Comparison of ENCODE assay signal across 9 cellular contexts in genomic region chr19:27974082-27974513, GRCh38.
DNase-seq lines count a peak whose midpoint lies in the region; ATAC-seq and TF ChIP-seq lines count a peak whose summit lies in the region.
"Had no signal": no experiment of that assay in that cellular context is flagged by ENCODE, and none has a peak within 500 bp of the region (broad histone marks: within the 10 kb centered on the region; RNA-seq: fewer than 3 reads in every experiment).

No MANE protein-coding gene starts in this region.

- no peak overlapping the region for H3K27ac ChIP-seq in MM.1S (ENCODE audit: low read length)
- no peak overlapping the region for H3K27ac ChIP-seq in lower lobe of right lung
- H3K27ac ChIP-seq: SK-N-MC had no signal

- H3K4me2 ChIP-seq in MM.1S (ENCODE audit: low read depth, low read length), result no peak overlapping the region

- DNase-seq in GM06990 (ENCODE audit: extremely low read depth, insufficient read length), result peak; percentile 18
- peak; percentile 62 for DNase-seq in MM.1S
- peak; percentile 24 for DNase-seq in astrocyte of the spinal cord (ENCODE audit: low read depth, low spot score)
- no peak for DNase-seq in lower lobe of right lung
- no peak for DNase-seq in stimulated activated CD4-positive, alpha-beta T cell treated with anti-CD3 and anti-CD28 coated beads, Interleukin-12 subunit alpha, Interleukin-12 subunit beta, amount 100 ng/mL, for 4 hours
- DNase-seq in 8988T, result no peak

- H3K36me3 ChIP-seq in GM06990 (ENCODE audit: control insufficient read depth, insufficient read depth, low read length), result no peaks in the 10 kb centered on the region
- no peaks in the 10 kb centered on the region for H3K36me3 ChIP-seq in MM.1S (replicated peaks; ENCODE audit: insufficient read depth, low read length)
- H3K36me3 ChIP-seq in lower lobe of right lung, result no peaks in the 10 kb centered on the region

- no peaks in the 10 kb centered on the region for H3F3A ChIP-seq in MM.1S (ENCODE audit: insufficient read depth, low read length)

- TF ChIP-seq CTCF in GM06990 (IDR thresholded peaks at IDR 0.05; ENCODE audit: insufficient read depth, low read length, poor library complexity, severe bottlenecking) (peak; percentile 87), MM.1S (IDR thresholded peaks at IDR 0.05; ENCODE audit: low read length) (peak; percentile 84), astrocyte of the spinal cord (IDR thresholded peaks at IDR 0.05; ENCODE audit: low read depth, low read length) (peak; percentile 65), lower lobe of right lung (IDR thresholded peaks at IDR 0.05) (peak; percentile 26)

- H3K27me3 ChIP-seq in GM06990 (replicated peaks; ENCODE audit: control insufficient read depth, insufficient read depth, low read length), result no peaks in the 10 kb centered on the region
- H3K27me3 ChIP-seq in MM.1S (replicated peaks; ENCODE audit: insufficient read depth, low read length), result no peaks in the 10 kb centered on the region
- no peaks in the 10 kb centered on the region for H3K27me3 ChIP-seq in lower lobe of right lung (ENCODE audit: low read depth)

- intact Hi-C loops in lower lobe of right lung (cut with DNase I), result no loop called here

- H4K20me1 ChIP-seq in MM.1S (ENCODE audit: insufficient read depth, low read length), result no peaks in the 10 kb centered on the region

- H2AFZ ChIP-seq in MM.1S (ENCODE audit: low read length), result no peak overlapping the region

- no peaks in the 10 kb centered on the region for H3K9me2 ChIP-seq in MM.1S (replicated peaks; ENCODE audit: insufficient read depth, low read length)

- H3K4me1 ChIP-seq in MM.1S (ENCODE audit: low read length) (no peaks in the 10 kb centered on the region), lower lobe of right lung (no peaks in the 10 kb centered on the region)

- H3K9me3 ChIP-seq in MM.1S (replicated peaks; ENCODE audit: insufficient read depth, low read length) (no peaks in the 10 kb centered on the region), lower lobe of right lung (no peaks in the 10 kb centered on the region)

- in situ Hi-C loops in astrocyte of the spinal cord (cut with HindIII; ENCODE audit: low sequenced_read_pairs), result no loop called here

- H3K9ac ChIP-seq in MM.1S (ENCODE audit: low read length), result no peak overlapping the region

- no peak for ATAC-seq in lower lobe of right lung
- no peak for ATAC-seq in HG02678 (IDR thresholded peaks at IDR 0.05; ENCODE audit: unreplicated experiment)

- H3K79me2 ChIP-seq in MM.1S (ENCODE audit: low read length), result no peaks in the 10 kb centered on the region

- H3K4me3 ChIP-seq in GM06990 (replicated peaks; ENCODE audit: low read depth, low read length), result no peak overlapping the region
- no peak overlapping the region for H3K4me3 ChIP-seq in MM.1S (ENCODE audit: low read length)
- H3K4me3 ChIP-seq in astrocyte of the spinal cord (ENCODE audit: low read depth, low read length), result no peak overlapping the region
- no peak overlapping the region for H3K4me3 ChIP-seq in lower lobe of right lung
- H3K4me3 ChIP-seq: lung, SK-N-MC had no signal

Comparison
In these comparisons a context has a peak if more than half of its experiments do, and no peak if none do; other contexts are left out.
1. DNase-seq: peak in GM06990 (single experiment), MM.1S (single experiment) and astrocyte of the spinal cord (single experiment); none in lower lobe of right lung (single experiment), stimulated activated CD4-positive, alpha-beta T cell treated with anti-CD3 and anti-CD28 coated beads, Interleukin-12 subunit alpha, Interleukin-12 subunit beta, amount 100 ng/mL, for 4 hours (single experiment) and 8988T (single experiment).
2. CTCF ChIP-seq: peak in every context shown above with its lines; median percentile 87 in GM06990; 84 in MM.1S; 65 in astrocyte of the spinal cord; 26 in lower lobe of right lung.